ENCODE assay signal across 1 cellular context in the genomic region with DNA sequence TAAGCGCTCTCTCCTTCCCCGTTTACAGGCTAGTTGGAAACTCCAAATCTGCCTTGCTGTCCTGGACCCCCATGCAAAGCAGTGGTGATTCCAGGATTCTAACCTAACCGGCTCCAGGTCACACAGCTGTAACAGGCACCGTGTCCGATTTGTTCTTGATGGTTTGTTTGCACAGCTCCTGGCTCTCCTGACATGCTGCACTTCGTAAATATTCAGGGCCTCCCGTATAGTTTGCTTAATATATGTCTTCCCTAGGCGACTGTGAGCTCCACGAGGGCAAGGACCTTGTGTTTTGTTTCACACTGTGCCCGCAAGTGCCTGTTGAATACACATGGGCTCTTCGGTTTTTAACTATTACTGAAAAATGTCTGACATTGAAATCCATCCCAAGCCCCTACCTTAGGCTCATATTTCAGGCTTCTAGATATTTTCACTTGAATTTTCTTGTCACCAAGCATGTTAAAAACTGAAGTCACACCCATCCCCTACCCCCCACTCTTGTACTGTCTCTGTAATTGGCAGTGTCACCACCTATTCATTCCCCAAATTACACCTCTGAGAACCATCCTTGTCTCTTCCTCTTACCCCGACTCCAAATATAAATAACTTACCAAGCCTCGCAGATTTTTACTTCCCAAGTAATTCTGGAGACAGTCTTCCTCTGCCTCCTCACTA.
TF ChIP-seq lines count a peak whose summit lies in the region.

No MANE protein-coding gene starts in this region.

TF ChIP-seq in HEK293, 187 proteins besides CTCF, POLR2A, EP300 and RAD21 (continued from another document):
- no peak for TF ChIP-seq ATF2 (tag by site-specific recombination; IDR thresholded peaks at IDR 0.05; ENCODE audit: low read depth)
